Comparison of ENCODE assay signal across 1 cellular context in the genomic region with DNA sequence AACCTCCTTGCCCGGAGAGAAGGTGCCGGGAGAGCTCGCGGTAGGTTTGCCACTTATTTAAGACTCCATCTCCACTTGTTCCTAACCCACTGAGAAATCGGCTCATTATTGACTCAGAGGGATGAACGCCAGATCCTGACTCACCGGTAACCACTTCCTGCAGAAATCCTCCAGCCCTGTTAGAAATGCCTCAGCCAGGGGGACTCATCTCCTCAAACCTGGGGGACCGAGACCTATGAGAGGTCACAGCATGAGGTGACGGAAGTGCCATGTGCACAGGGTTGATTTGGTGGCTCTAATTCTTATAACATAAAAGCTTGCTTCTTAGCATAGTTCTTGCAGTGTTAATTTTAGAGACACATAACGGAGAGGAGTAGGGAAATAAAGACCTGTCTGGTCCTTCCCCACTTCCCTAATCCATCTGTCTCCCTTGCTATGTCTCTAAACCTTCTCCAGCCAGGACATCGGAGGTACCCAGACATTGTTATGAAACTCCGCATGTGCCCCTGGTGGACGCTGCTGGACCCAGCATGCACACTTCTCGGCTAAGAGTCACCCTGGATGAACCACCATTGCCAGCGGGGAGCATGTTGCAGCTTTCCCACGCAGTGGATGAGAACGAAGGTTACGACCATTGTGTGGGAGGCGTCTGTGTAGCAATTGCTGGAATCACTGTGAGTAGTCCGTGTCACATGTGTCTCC.
TF ChIP-seq lines count a peak whose summit lies in the region.

No MANE protein-coding gene starts in this region.

TF ChIP-seq in SK-N-SH, 30 proteins besides CTCF, POLR2A, EP300 and RAD21 (continued from another document):
- TF ChIP-seq, protein P1, sequence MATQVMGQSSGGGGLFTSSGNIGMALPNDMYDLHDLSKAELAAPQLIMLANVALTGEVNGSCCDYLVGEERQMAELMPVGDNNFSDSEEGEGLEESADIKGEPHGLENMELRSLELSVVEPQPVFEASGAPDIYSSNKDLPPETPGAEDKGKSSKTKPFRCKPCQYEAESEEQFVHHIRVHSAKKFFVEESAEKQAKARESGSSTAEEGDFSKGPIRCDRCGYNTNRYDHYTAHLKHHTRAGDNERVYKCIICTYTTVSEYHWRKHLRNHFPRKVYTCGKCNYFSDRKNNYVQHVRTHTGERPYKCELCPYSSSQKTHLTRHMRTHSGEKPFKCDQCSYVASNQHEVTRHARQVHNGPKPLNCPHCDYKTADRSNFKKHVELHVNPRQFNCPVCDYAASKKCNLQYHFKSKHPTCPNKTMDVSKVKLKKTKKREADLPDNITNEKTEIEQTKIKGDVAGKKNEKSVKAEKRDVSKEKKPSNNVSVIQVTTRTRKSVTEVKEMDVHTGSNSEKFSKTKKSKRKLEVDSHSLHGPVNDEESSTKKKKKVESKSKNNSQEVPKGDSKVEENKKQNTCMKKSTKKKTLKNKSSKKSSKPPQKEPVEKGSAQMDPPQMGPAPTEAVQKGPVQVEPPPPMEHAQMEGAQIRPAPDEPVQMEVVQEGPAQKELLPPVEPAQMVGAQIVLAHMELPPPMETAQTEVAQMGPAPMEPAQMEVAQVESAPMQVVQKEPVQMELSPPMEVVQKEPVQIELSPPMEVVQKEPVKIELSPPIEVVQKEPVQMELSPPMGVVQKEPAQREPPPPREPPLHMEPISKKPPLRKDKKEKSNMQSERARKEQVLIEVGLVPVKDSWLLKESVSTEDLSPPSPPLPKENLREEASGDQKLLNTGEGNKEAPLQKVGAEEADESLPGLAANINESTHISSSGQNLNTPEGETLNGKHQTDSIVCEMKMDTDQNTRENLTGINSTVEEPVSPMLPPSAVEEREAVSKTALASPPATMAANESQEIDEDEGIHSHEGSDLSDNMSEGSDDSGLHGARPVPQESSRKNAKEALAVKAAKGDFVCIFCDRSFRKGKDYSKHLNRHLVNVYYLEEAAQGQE (IDR thresholded peaks at IDR 0.05; ENCODE audit: low read depth, low read length): peak; percentile 57; the same call in 1 of the 2 replicates
- TF ChIP-seq GATA2 (CRISPR knock-in tag; IDR thresholded peaks at IDR 0.05): no peak
- TF ChIP-seq NFIC (IDR thresholded peaks at IDR 0.05; ENCODE audit: borderline replicate concordance): peak; percentile 96
- peak; percentile 93 for TF ChIP-seq FOSL2 (IDR thresholded peaks at IDR 0.05; ENCODE audit: borderline replicate concordance, low read depth)
- TF ChIP-seq, protein P2, sequence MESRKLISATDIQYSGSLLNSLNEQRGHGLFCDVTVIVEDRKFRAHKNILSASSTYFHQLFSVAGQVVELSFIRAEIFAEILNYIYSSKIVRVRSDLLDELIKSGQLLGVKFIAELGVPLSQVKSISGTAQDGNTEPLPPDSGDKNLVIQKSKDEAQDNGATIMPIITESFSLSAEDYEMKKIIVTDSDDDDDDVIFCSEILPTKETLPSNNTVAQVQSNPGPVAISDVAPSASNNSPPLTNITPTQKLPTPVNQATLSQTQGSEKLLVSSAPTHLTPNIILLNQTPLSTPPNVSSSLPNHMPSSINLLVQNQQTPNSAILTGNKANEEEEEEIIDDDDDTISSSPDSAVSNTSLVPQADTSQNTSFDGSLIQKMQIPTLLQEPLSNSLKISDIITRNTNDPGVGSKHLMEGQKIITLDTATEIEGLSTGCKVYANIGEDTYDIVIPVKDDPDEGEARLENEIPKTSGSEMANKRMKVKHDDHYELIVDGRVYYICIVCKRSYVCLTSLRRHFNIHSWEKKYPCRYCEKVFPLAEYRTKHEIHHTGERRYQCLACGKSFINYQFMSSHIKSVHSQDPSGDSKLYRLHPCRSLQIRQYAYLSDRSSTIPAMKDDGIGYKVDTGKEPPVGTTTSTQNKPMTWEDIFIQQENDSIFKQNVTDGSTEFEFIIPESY (IDR thresholded peaks at IDR 0.05; ENCODE audit: borderline replicate concordance, low read depth): peak; percentile 23; the same call in 1 of the 2 replicates
- no peak for TF ChIP-seq NRF1 (IDR thresholded peaks at IDR 0.05; ENCODE audit: low read depth, low read length)
- no peak for TF ChIP-seq SMC3 (IDR thresholded peaks at IDR 0.05; ENCODE audit: low read depth, low read length)
- no peak for TF ChIP-seq SIN3A (IDR thresholded peaks at IDR 0.05; ENCODE audit: borderline replicate concordance, low read depth, low read length)
- peak; percentile 28; the same call in 1 of the 2 replicates for TF ChIP-seq ELF1 (IDR thresholded peaks at IDR 0.05)
- TF ChIP-seq JUND (IDR thresholded peaks at IDR 0.05): peak; percentile 89
- no peak for TF ChIP-seq CHD2 (IDR thresholded peaks at IDR 0.05; ENCODE audit: low read length, partially characterized antibody)
- no peak for TF ChIP-seq RCOR1 (IDR thresholded peaks at IDR 0.05; ENCODE audit: low read length)
- no peak for TF ChIP-seq EZH2phosphoT487 (IDR thresholded peaks at IDR 0.05; ENCODE audit: borderline replicate concordance, low read depth)
